21 cellular contexts compared by ENCODE assay signal in the genomic region with DNA sequence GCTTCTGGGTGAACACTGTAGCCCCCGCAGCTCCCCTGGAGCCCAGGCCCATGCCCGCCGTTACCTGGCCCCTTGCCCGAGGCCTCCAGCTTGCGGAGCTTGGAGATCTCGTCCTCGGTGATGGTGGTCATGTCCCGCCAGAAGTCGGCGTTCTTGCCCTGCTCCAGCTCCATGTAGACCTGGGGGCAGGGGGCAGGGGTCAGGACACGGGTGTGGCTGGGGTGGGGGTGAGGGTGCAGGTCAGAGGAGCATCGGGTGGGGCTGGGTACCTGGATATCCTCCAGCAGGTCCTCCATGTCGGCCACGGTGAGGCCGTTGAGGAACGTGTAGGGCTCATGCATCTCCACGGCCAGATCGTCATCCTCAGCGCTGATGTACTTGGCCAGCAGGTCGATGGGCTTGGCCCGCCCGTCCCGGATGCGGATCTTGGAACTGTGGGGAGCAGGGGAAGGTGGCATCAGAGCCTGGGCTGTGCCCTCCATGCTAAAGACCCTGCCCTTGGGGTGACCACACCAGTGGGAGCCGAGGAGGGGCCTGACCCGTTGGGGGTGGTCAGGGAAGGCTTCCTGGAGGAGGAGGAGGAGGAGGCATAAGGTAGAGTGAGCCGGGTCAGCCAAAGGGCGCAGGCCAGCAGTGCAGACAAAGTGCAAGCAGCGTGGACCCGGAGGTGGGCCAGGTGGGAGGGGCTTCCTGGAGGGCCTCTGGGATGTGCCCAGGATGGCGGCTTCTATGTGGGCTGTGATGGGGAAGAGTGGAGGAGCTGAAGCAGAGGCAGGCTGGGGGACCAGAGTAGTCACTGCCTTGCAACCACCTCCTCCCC. TPM values are rescaled to one million over a fixed set of nuclear protein-coding genes. Genes with fewer than 3 reads are reported as not detected.
DNase-seq lines count a peak whose midpoint lies in the region; ATAC-seq and TF ChIP-seq lines count a peak whose summit lies in the region.
"Had no signal": no experiment of that assay in that cellular context is flagged by ENCODE, and none has a peak within 500 bp of the region (broad histone marks: within the 10 kb centered on the region; RNA-seq: fewer than 3 reads in every experiment).

No MANE protein-coding gene starts in this region.

- H3K9me3 ChIP-seq in Loucy (ENCODE audit: insufficient read depth, low read depth, low read length) (no peaks in the 10 kb centered on the region), vagina (no peaks in the 10 kb centered on the region)
- H3K9me3 ChIP-seq: ascending aorta, thyroid gland had no signal

- no peak overlapping the region for H3K27ac Mint-ChIP-seq in activated CD8-positive, alpha-beta T cell treated with anti-CD3 and anti-CD28 coated beads for 36 hours
- H3K27ac Mint-ChIP-seq in activated CD8-positive, alpha-beta T cell treated with anti-CD3 and anti-CD28 coated beads, Interleukin-2, amount 10 ng/mL, durations not matched to agents 7 days and 5 days, result no peak overlapping the region
- no peak overlapping the region for H3K27ac Mint-ChIP-seq in brain
- H3K27ac Mint-ChIP-seq: activated CD4-positive, alpha-beta T cell treated with anti-CD3 and anti-CD28 coated beads, Interleukin-2, amount 10 ng/mL, durations not matched to agents 7 days and 5 days; activated naive CD4-positive, alpha-beta T cell treated with anti-CD3 and anti-CD28 coated beads, Interleukin-2, amount 50 U/mL, for 24 hours; neural progenitor cell; progenitor cell of endocrine pancreas; T-helper 2 cell treated with Interferon-gamma antibody and Interleukin-4, amounts not matched to agents 5 μg/mL and 100 μg/mL, for 36 hours had no signal

- peaks cover 1% of the 10 kb centered on the region; the same call in 1 of the 2 replicates for H3K79me2 ChIP-seq in Loucy (ENCODE audit: insufficient read depth, low read length)

- H3K4me1 ChIP-seq in Loucy (ENCODE audit: insufficient read depth, low read length, poor library complexity, severe bottlenecking) (no peaks in the 10 kb centered on the region), vagina (peaks cover 19% of the 10 kb centered on the region)
- H3K4me1 ChIP-seq: neural progenitor cell, thyroid gland had no signal

- no peak overlapping the region for H2AFZ ChIP-seq in Loucy (ENCODE audit: low read length)
- H2AFZ ChIP-seq: neural progenitor cell had no signal

- H3K4me3 Mint-ChIP-seq in activated CD8-positive, alpha-beta T cell treated with anti-CD3 and anti-CD28 coated beads for 36 hours, result no peak overlapping the region
- no peak overlapping the region for H3K4me3 Mint-ChIP-seq in activated CD8-positive, alpha-beta T cell treated with anti-CD3 and anti-CD28 coated beads, Interleukin-2, amount 10 ng/mL, durations not matched to agents 7 days and 5 days
- H3K4me3 Mint-ChIP-seq in brain, result no peak overlapping the region
- H3K4me3 Mint-ChIP-seq: activated CD4-positive, alpha-beta T cell treated with anti-CD3 and anti-CD28 coated beads, Interleukin-2, amount 10 ng/mL, durations not matched to agents 7 days and 5 days; activated naive CD4-positive, alpha-beta T cell treated with anti-CD3 and anti-CD28 coated beads, Interleukin-2, amount 50 U/mL, for 24 hours; neural progenitor cell; stimulated activated naive CD8-positive, alpha-beta T cell treated with anti-CD3 and anti-CD28 coated beads, Interleukin-15, amount 100 ng/mL, for 72 hours; T-helper 2 cell treated with Interferon-gamma antibody and Interleukin-4, amounts not matched to agents 5 μg/mL and 100 μg/mL, for 36 hours had no signal

- H3K27me3 Mint-ChIP-seq in activated CD8-positive, alpha-beta T cell treated with anti-CD3 and anti-CD28 coated beads for 36 hours, result no peaks in the 10 kb centered on the region
- no peaks in the 10 kb centered on the region for H3K27me3 Mint-ChIP-seq in activated CD8-positive, alpha-beta T cell treated with anti-CD3 and anti-CD28 coated beads, Interleukin-2, amount 10 ng/mL, durations not matched to agents 7 days and 5 days (ENCODE audit: low read depth)
- H3K27me3 Mint-ChIP-seq in brain, result peaks cover 2% of the 10 kb centered on the region
- H3K27me3 Mint-ChIP-seq: activated CD4-positive, alpha-beta T cell treated with anti-CD3 and anti-CD28 coated beads, Interleukin-2, amount 10 ng/mL, durations not matched to agents 7 days and 5 days; activated naive CD4-positive, alpha-beta T cell treated with anti-CD3 and anti-CD28 coated beads, Interleukin-2, amount 50 U/mL, for 24 hours; progenitor cell of endocrine pancreas; stimulated activated naive CD8-positive, alpha-beta T cell treated with anti-CD3 and anti-CD28 coated beads, Interleukin-15, amount 100 ng/mL, for 72 hours had no signal

- H3K9me2 ChIP-seq in Loucy (replicated peaks; ENCODE audit: low read depth, low read length), result no peaks in the 10 kb centered on the region

- H3K36me3 ChIP-seq in Loucy (ENCODE audit: insufficient read depth, low read length) (no peaks in the 10 kb centered on the region; the same call in 1 of the 2 replicates), vagina (peaks cover 0 to 44% of the 10 kb centered on the region in 2 donors)
- H3K36me3 ChIP-seq: neural progenitor cell had no signal

- no peak overlapping the region for H3K4me2 ChIP-seq in Loucy (ENCODE audit: low read depth, low read length, poor library complexity, severe bottlenecking)
- H3K4me2 ChIP-seq: neural progenitor cell had no signal

- H4K20me1 ChIP-seq in Loucy (ENCODE audit: insufficient read depth, low read length, poor library complexity, severe bottlenecking), result no peaks in the 10 kb centered on the region

- peak; percentile 30 for TF ChIP-seq CTCF in activated CD8-positive, alpha-beta T cell treated with anti-CD3 and anti-CD28 coated beads for 36 hours (IDR thresholded peaks at IDR 0.05)
- TF ChIP-seq CTCF in Loucy (conservative IDR thresholded peaks at IDR 0.05; ENCODE audit: low read length) (0 out of 2 replicates have a peak, but pooled peaks have one; percentile 20), brain (conservative IDR thresholded peaks at IDR 0.05) (peak; percentile 27 to 53), vagina (IDR thresholded peaks at IDR 0.05) (no peak)

- POLR2A ChIA-PET in activated CD8-positive, alpha-beta T cell treated with anti-CD3 and anti-CD28 coated beads for 36 hours (lab: Charles Lee), result interaction anchor here (0.6 kb wide), 1 partner anchor 143 kb away, joined by 3 read pairs; the partner anchor contains the start of gene MRPL54
- POLR2A ChIA-PET in activated CD8-positive, alpha-beta T cell treated with anti-CD3 and anti-CD28 coated beads, Interleukin-2, amount 10 ng/mL, durations not matched to agents 7 days and 5 days (lab: Charles Lee), result interaction anchor here (0.7 kb wide), 1 partner anchor 71 kb away, joined by 3 read pairs; no protein-coding TSS in a partner anchor

- H3F3A ChIP-seq in Loucy (ENCODE audit: low read depth), result no peaks in the 10 kb centered on the region

- peaks cover 6% of the 10 kb centered on the region for H3K36me3 Mint-ChIP-seq in activated CD8-positive, alpha-beta T cell treated with anti-CD3 and anti-CD28 coated beads for 36 hours (ENCODE audit: low read depth)
- H3K36me3 Mint-ChIP-seq in activated CD8-positive, alpha-beta T cell treated with anti-CD3 and anti-CD28 coated beads, Interleukin-2, amount 10 ng/mL, durations not matched to agents 7 days and 5 days (ENCODE audit: low read depth), result peaks cover 10% of the 10 kb centered on the region
- peaks cover 12% of the 10 kb centered on the region for H3K36me3 Mint-ChIP-seq in brain
- H3K36me3 Mint-ChIP-seq: activated naive CD4-positive, alpha-beta T cell treated with anti-CD3 and anti-CD28 coated beads, Interleukin-2, amount 50 U/mL, for 24 hours had no signal

- H3K27me3 ChIP-seq in Loucy (ENCODE audit: insufficient read depth, low read length, poor library complexity, severe bottlenecking) (no peaks in the 10 kb centered on the region), vagina (no peaks in the 10 kb centered on the region)
- H3K27me3 ChIP-seq: ascending aorta, neural progenitor cell, thyroid gland had no signal

- peaks cover 11% of the 10 kb centered on the region for H3K4me1 Mint-ChIP-seq in activated CD8-positive, alpha-beta T cell treated with anti-CD3 and anti-CD28 coated beads for 36 hours (ENCODE audit: low read depth)
- H3K4me1 Mint-ChIP-seq in activated CD8-positive, alpha-beta T cell treated with anti-CD3 and anti-CD28 coated beads, Interleukin-2, amount 10 ng/mL, durations not matched to agents 7 days and 5 days (ENCODE audit: low read depth), result peaks cover 13% of the 10 kb centered on the region
- H3K4me1 Mint-ChIP-seq in brain, result peaks cover 1% of the 10 kb centered on the region

- DNase-seq in activated CD8-positive, alpha-beta T cell treated with anti-CD3 and anti-CD28 coated beads for 36 hours, result no peak
- DNase-seq in activated CD8-positive, alpha-beta T cell treated with anti-CD3 and anti-CD28 coated beads, Interleukin-2, amount 10 ng/mL, durations not matched to agents 7 days and 5 days, result no peak
- DNase-seq in vagina (ENCODE audit: extremely low spot score in 2 of 2) (no peak), iPS-NIHi7 (ENCODE audit: extremely low spot score) (no peak)
- DNase-seq: cerebellar nuclear complex, kidney glomerular epithelial cell, NCI-H510A had no signal

- CTCF ChIA-PET in activated CD8-positive, alpha-beta T cell treated with anti-CD3 and anti-CD28 coated beads for 36 hours (lab: Charles Lee), result interaction anchor here (0.7 to 4.1 kb wide), 5 partner anchors 27 to 74 kb away, joined by 3 to 16 read pairs (median 3); partner anchors contain the start of gene GIPC3
- CTCF ChIA-PET in activated CD8-positive, alpha-beta T cell treated with anti-CD3 and anti-CD28 coated beads, Interleukin-2, amount 10 ng/mL, durations not matched to agents 7 days and 5 days (lab: Charles Lee), result interaction anchor here (0.9 to 2.2 kb wide), 4 partner anchors 9 to 74 kb away, joined by 3 to 5 read pairs (median 5); partner anchors contain the start of gene GIPC3

- H3K9ac ChIP-seq in Loucy (ENCODE audit: low read depth, low read length, poor library complexity, severe bottlenecking), result no peak overlapping the region
- H3K9ac ChIP-seq: neural progenitor cell had no signal

- H3K4me3 ChIP-seq in Loucy (ENCODE audit: low read length, poor library complexity, severe bottlenecking) (no peak overlapping the region), vagina (no peak overlapping the region)
- H3K4me3 ChIP-seq: lung, neural progenitor cell, thyroid gland had no signal

- no peak for TF ChIP-seq POLR2A in vagina (IDR thresholded peaks at IDR 0.05)

- intact Hi-C loops in activated CD8-positive, alpha-beta T cell treated with anti-CD3 and anti-CD28 coated beads for 36 hours (cut with micrococcal nuclease), result no loop called here
- intact Hi-C loops in vagina (cut with DNase I), result loop anchor here (2.0 to 5.0 kb wide), 3 partner anchors 32 to 74 kb away; no protein-coding TSS in a partner anchor

- ATAC-seq in activated CD8-positive, alpha-beta T cell treated with anti-CD3 and anti-CD28 coated beads for 36 hours, result no peak
- ATAC-seq in activated CD8-positive, alpha-beta T cell treated with anti-CD3 and anti-CD28 coated beads, Interleukin-2, amount 10 ng/mL, durations not matched to agents 7 days and 5 days, result no peak
- no peak for ATAC-seq in GM21360 (IDR thresholded peaks at IDR 0.05; ENCODE audit: unreplicated experiment)
- no peak for ATAC-seq in HG02798 (IDR thresholded peaks at IDR 0.05; ENCODE audit: poor library complexity, unreplicated experiment)

- H3K27ac ChIP-seq in vagina, result peak overlapping the region; percentile 65
- H3K27ac ChIP-seq: ascending aorta, neural progenitor cell, thyroid gland, WERI-Rb-1 had no signal

- H3K9me3 Mint-ChIP-seq in activated CD8-positive, alpha-beta T cell treated with anti-CD3 and anti-CD28 coated beads for 36 hours, result no peaks in the 10 kb centered on the region
- no peaks in the 10 kb centered on the region for H3K9me3 Mint-ChIP-seq in activated CD8-positive, alpha-beta T cell treated with anti-CD3 and anti-CD28 coated beads, Interleukin-2, amount 10 ng/mL, durations not matched to agents 7 days and 5 days (ENCODE audit: insufficient read depth)
- H3K9me3 Mint-ChIP-seq in brain, result no peaks in the 10 kb centered on the region
- H3K9me3 Mint-ChIP-seq: activated CD4-positive, alpha-beta T cell treated with anti-CD3 and anti-CD28 coated beads, Interleukin-2, amount 10 ng/mL, durations not matched to agents 7 days and 5 days; activated naive CD4-positive, alpha-beta T cell treated with anti-CD3 and anti-CD28 coated beads, Interleukin-2, amount 50 U/mL, for 24 hours; neural progenitor cell; stimulated activated naive CD8-positive, alpha-beta T cell treated with anti-CD3 and anti-CD28 coated beads, Interleukin-15, amount 100 ng/mL, for 72 hours; T-helper 2 cell treated with Interferon-gamma antibody and Interleukin-4, amounts not matched to agents 5 μg/mL and 100 μg/mL, for 36 hours had no signal

RNA-seq across cellular contexts. Expression of gene CACTIN, which starts 7.6 kb away (rescaled TPM):
- total RNA-seq in activated CD8-positive, alpha-beta T cell treated with anti-CD3 and anti-CD28 coated beads for 36 hours, result 10 to 100 TPM; 25.9 to 28.5 TPM
- 10 to 100 TPM; 31.2 to 37.0 TPM for total RNA-seq in activated CD8-positive, alpha-beta T cell treated with anti-CD3 and anti-CD28 coated beads, Interleukin-2, amount 10 ng/mL, durations not matched to agents 7 days and 5 days
- 31.8 TPM for polyA plus RNA-seq in brain (ENCODE audit: insufficient read depth, low read depth, low replicate concordance)
- total RNA-seq in vagina, result 36.3 TPM

RNA-seq across cellular contexts. Expression of gene TBXA2R, which starts 12.3 kb away (rescaled TPM):
- total RNA-seq in activated CD8-positive, alpha-beta T cell treated with anti-CD3 and anti-CD28 coated beads for 36 hours, result 1 to 10 TPM; 2.7 to 3.0 TPM
- total RNA-seq in activated CD8-positive, alpha-beta T cell treated with anti-CD3 and anti-CD28 coated beads, Interleukin-2, amount 10 ng/mL, durations not matched to agents 7 days and 5 days, result 1 to 10 TPM; 2.6 to 2.8 TPM
- polyA plus RNA-seq in brain (ENCODE audit: insufficient read depth, low read depth, low replicate concordance), result 2.2 TPM
- total RNA-seq in vagina, result 1.7 TPM
- total RNA-seq: progenitor cell of endocrine pancreas had no signal

RNA-seq across cellular contexts. Expression of gene GIPC3, which starts 33.7 kb away (rescaled TPM):
- under 1 TPM; 0.09 to 0.14 TPM for total RNA-seq in activated CD8-positive, alpha-beta T cell treated with anti-CD3 and anti-CD28 coated beads for 36 hours
- under 1 TPM; 0.26 to 0.31 TPM for total RNA-seq in activated CD8-positive, alpha-beta T cell treated with anti-CD3 and anti-CD28 coated beads, Interleukin-2, amount 10 ng/mL, durations not matched to agents 7 days and 5 days
- 6.9 TPM for polyA plus RNA-seq in brain (ENCODE audit: insufficient read depth, low read depth, low replicate concordance)
- 0.25 TPM for total RNA-seq in vagina
- total RNA-seq: progenitor cell of endocrine pancreas had no signal

RNA-seq across cellular contexts. Expression of gene HMG20B, which starts 46.3 kb away (rescaled TPM):
- total RNA-seq in activated CD8-positive, alpha-beta T cell treated with anti-CD3 and anti-CD28 coated beads for 36 hours, result 10 to 100 TPM; 42.7 to 47.3 TPM
- total RNA-seq in activated CD8-positive, alpha-beta T cell treated with anti-CD3 and anti-CD28 coated beads, Interleukin-2, amount 10 ng/mL, durations not matched to agents 7 days and 5 days, result 10 to 100 TPM; 45.0 to 51.2 TPM
- 135 TPM for polyA plus RNA-seq in brain (ENCODE audit: insufficient read depth, low read depth, low replicate concordance)
- total RNA-seq in vagina, result 92.8 TPM

Comparison
In these comparisons a context has a peak if more than half of its experiments do, and no peak if none do; other contexts are left out.
1. CTCF ChIP-seq: peak in activated CD8-positive, alpha-beta T cell treated with anti-CD3 and anti-CD28 coated beads for 36 hours (single experiment), Loucy (single experiment) and brain (2 of 2); none in vagina (0 of 3).